Comparison of ENCODE assay signal across 26 cellular contexts in the genomic region with DNA sequence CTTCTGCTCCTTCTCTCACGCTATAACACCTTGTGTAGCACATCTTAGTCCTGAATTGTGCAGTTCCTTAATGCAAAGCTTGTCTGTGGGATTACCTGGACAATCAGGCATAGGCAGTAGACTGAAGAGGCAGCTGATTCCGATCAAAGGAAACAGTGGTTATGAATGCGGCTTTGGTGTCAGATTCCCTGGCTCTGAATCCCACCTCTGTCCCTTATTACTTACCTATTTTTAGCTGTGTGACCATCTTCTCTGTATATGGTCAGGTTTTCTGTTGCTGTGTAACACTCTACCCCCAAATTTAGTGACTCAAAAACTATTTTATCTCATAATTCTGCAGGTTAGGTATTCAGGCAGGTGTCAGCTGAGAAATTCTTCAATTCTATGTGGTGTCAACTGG.
"Had no signal": no experiment of that assay in that cellular context is flagged by ENCODE, and none has a peak within 500 bp of the region (broad histone marks: within the 10 kb centered on the region; RNA-seq: fewer than 3 reads in every experiment).

No MANE protein-coding gene starts in this region.

- H3K27ac Mint-ChIP-seq: naive B cell had no signal

- H3K36me3 ChIP-seq: neutrophil, pancreas, right lobe of liver, thyroid gland had no signal

- H3K27me3 Mint-ChIP-seq: effector memory CD8-positive, alpha-beta T cell; naive B cell had no signal

- H3K27me3 ChIP-seq: esophagus squamous epithelium, neutrophil, pancreas, right lobe of liver, stomach, thyroid gland had no signal

- H3K27ac ChIP-seq: esophagus squamous epithelium, lower lobe of right lung, neutrophil, pancreas, right lobe of liver, stomach, thyroid gland had no signal

- DNase-seq: cerebellar nuclear complex; cortex of kidney; effector memory CD8-positive, alpha-beta T cell; erythroblast; esophagus squamous epithelium; foreskin melanocyte; hypothalamus; immature natural killer cell; islet precursor cell; kidney glomerular epithelial cell; left colon; left ventricle myocardium superior; lower lobe of right lung; naive B cell; pancreas; right lobe of liver; stimulated activated CD4-positive, alpha-beta T cell treated with anti-CD3 and anti-CD28 coated beads, Interleukin-12 subunit alpha, Interleukin-12 subunit beta, amount 100 ng/mL, for 4 hours; stimulated activated CD4-positive, alpha-beta T cell treated with anti-CD3 and anti-CD28 coated beads, Interleukin-1b, Interleukin-23, amount 100 ng/mL, for 48 hours; stimulated activated CD4-positive, alpha-beta T cell treated with anti-CD3 and anti-CD28 coated beads, Interleukin-4, amount 100 ng/mL, for 1 hour; stimulated activated CD8-positive, alpha-beta memory T cell treated with anti-CD3 and anti-CD28 coated beads, Interleukin-4, amount 100 ng/mL, for 48 hours; stimulated activated naive CD4-positive, alpha-beta T cell treated with Interleukin-2 at 50 U/mL for 16 hours; stomach; thyroid gland; trophoblast cell had no signal

- H3K4me3 ChIP-seq: esophagus squamous epithelium, lower lobe of right lung, pancreas, right lobe of liver, smooth muscle cell, stomach, thyroid gland had no signal

- H3K9me3 Mint-ChIP-seq: effector memory CD8-positive, alpha-beta T cell; immature natural killer cell had no signal

- ATAC-seq: effector memory CD8-positive, alpha-beta T cell; left colon; left ventricle myocardium superior; lower lobe of right lung; pancreas; right lobe of liver had no signal

- H3K9me3 ChIP-seq: esophagus squamous epithelium, lower lobe of right lung, neutrophil, pancreas, right lobe of liver, stomach, thyroid gland had no signal
